In genomic region chr19:3098141-3098514, GRCh38 we compare ENCODE assay signal across 11 cellular contexts. TPM values are rescaled to one million over a fixed set of nuclear protein-coding genes. Genes with fewer than 3 reads are reported as not detected.
A peak's percentile ranks its signal among the peaks of the same experiment; 100 is the strongest.
DNase-seq lines count a peak whose midpoint lies in the region; ATAC-seq and TF ChIP-seq lines count a peak whose summit lies in the region.
"Had no signal": no experiment of that assay in that cellular context is flagged by ENCODE, and none has a peak within 500 bp of the region (broad histone marks: within the 10 kb centered on the region; RNA-seq: fewer than 3 reads in every experiment).

No MANE protein-coding gene starts in this region.

- H3K4me1 Mint-ChIP-seq in T-helper 17 cell = peaks cover 21% of the 10 kb centered on the region
- peaks cover 48% of the 10 kb centered on the region for H3K4me1 Mint-ChIP-seq in osteocyte (ENCODE audit: unreplicated experiment)
- H3K4me1 Mint-ChIP-seq in nephron progenitor cell = peaks cover 24% of the 10 kb centered on the region

- H3K4me3 Mint-ChIP-seq in T-helper 17 cell (peak overlapping the region; percentile 50), osteocyte (ENCODE audit: unreplicated experiment) (peak overlapping the region; percentile 32), nephron progenitor cell (no peak overlapping the region)

- peak overlapping the region; percentile 51 for H3K4me3 ChIP-seq in fibroblast of villous mesenchyme (ENCODE audit: low read depth, low read length)

- no peak for ATAC-seq in T-helper 17 cell
- ATAC-seq in GM21737 (IDR thresholded peaks at IDR 0.05; ENCODE audit: unreplicated experiment) = no peak

- H3K27me3 Mint-ChIP-seq in T-helper 17 cell (peaks cover 39% of the 10 kb centered on the region), osteocyte (ENCODE audit: unreplicated experiment) (no peaks in the 10 kb centered on the region), nephron progenitor cell (ENCODE audit: low read depth, poor library complexity) (peaks cover 7% of the 10 kb centered on the region)

- H3K36me3 Mint-ChIP-seq in T-helper 17 cell (ENCODE audit: low read depth) (peaks cover 2% of the 10 kb centered on the region), osteocyte (ENCODE audit: unreplicated experiment) (no peaks in the 10 kb centered on the region), nephron progenitor cell (ENCODE audit: low read depth) (no peaks in the 10 kb centered on the region)

- DNase-seq in 8988T = peak; percentile 16
- no peak for DNase-seq in T-helper 17 cell
- DNase-seq in fibroblast of villous mesenchyme (ENCODE audit: low read depth) = peak; percentile 31
- DNase-seq in osteocyte (ENCODE audit: extremely low spot score, unreplicated experiment) = peak; percentile 78
- DNase-seq in anterior cingulate cortex (lab: John Stamatoyannopoulos, UW) = no peak
- no peak for DNase-seq in nephron progenitor cell
- DNase-seq in pons (ENCODE audit: low spot score) = no peak
- DNase-seq: activated CD8-positive, alpha-beta memory T cell treated with anti-CD3 and anti-CD28 coated beads for 24 hours; Kasumi-1; SW 1271 had no signal

- H3K27ac Mint-ChIP-seq in T-helper 17 cell (no peak overlapping the region), osteocyte (ENCODE audit: unreplicated experiment) (peak overlapping the region; percentile 81), nephron progenitor cell (no peak overlapping the region)

- no peak for TF ChIP-seq CTCF in fibroblast of villous mesenchyme (IDR thresholded peaks at IDR 0.05; ENCODE audit: insufficient read depth, low read depth, low read length)
- TF ChIP-seq CTCF in osteocyte (IDR thresholded peaks at IDR 0.05) = no peak
- no peak for TF ChIP-seq CTCF in nephron progenitor cell (IDR thresholded peaks at IDR 0.05)

- no peaks in the 10 kb centered on the region for H3K9me3 ChIP-seq in T-helper 17 cell (ENCODE audit: control insufficient read depth, low read length, poor library complexity, severe bottlenecking)

- no peaks in the 10 kb centered on the region for H3K9me3 Mint-ChIP-seq in osteocyte (ENCODE audit: unreplicated experiment)
- no peaks in the 10 kb centered on the region for H3K9me3 Mint-ChIP-seq in nephron progenitor cell

RNA-seq across cellular contexts. Expression of gene GNA11, which starts 4.0 kb away (rescaled TPM):
- total RNA-seq in T-helper 17 cell (1 to 10 TPM in 1 of 2 donors, under 1 TPM in 1; 0.85 to 1.6 TPM), fibroblast of villous mesenchyme (80.7 and 87.3 TPM in 2 replicates), osteocyte (65.5 and 69.9 TPM in 2 replicates)

RNA-seq across cellular contexts. Expression of gene TLE5, which starts 35.8 kb away (rescaled TPM):
- total RNA-seq in T-helper 17 cell (100 to 1,000 TPM; 869 to 906 TPM), fibroblast of villous mesenchyme (289 and 301 TPM in 2 replicates), osteocyte (359 and 366 TPM in 2 replicates)

RNA-seq across cellular contexts. Expression of gene GNA15, which starts 37.7 kb away (rescaled TPM):
- total RNA-seq in T-helper 17 cell = 10 to 100 TPM; 28.7 to 54.1 TPM
- under 0.01 and 0.32 TPM in 2 replicates for total RNA-seq in fibroblast of villous mesenchyme
- not detected in 2 replicates for total RNA-seq in osteocyte

Comparison
In these comparisons a context has a peak if more than half of its experiments do, and no peak if none do; other contexts are left out.
1. DNase-seq: peak in 8988T (single experiment), fibroblast of villous mesenchyme (single experiment) and osteocyte (single experiment); none in T-helper 17 cell (0 of 3), anterior cingulate cortex (0 of 58), nephron progenitor cell (single experiment) and pons (single experiment).
2. RNA of gene GNA11, which starts 4.0 kb away (total RNA-seq): 80.7 to 87.3 TPM in fibroblast of villous mesenchyme and 65.5 to 69.9 TPM in osteocyte; 0.85 to 1.6 TPM in T-helper 17 cell; every median in the first group is over 10 times any median in the second.
3. RNA of gene GNA15, which starts 37.7 kb away (total RNA-seq): 28.7 to 54.1 TPM in T-helper 17 cell; under 0.01 to 0.32 TPM in fibroblast of villous mesenchyme and not detected in osteocyte; every median in the first group is over 10 times any median in the second.